In the genomic region with DNA sequence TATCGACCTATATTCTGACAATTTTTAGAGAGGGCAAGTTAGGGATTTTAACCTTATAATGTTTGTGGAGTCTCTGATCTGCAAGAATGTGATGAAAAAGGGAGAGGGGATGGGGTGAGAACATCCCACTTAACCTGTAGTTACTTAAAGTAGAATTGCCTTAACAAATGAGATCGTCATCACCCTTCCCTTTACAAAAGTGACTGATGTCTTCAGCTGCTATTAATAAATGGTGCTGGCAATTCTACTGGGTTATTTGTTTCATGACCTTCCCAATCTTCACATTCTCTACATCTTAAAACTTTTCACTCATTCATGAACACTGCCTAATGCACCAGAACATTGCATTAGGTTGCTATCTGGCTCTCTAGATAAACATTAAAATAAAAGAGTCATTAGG, we compare ENCODE assay signal across 35 cellular contexts.
"Had no signal": no experiment of that assay in that cellular context is flagged by ENCODE, and none has a peak within 500 bp of the region (broad histone marks: within the 10 kb centered on the region; RNA-seq: fewer than 3 reads in every experiment).

No MANE protein-coding gene starts in this region.

- H3K4me2 ChIP-seq: KMS-11 had no signal

- H3K27me3 ChIP-seq: MG63 had no signal

- H3K27ac ChIP-seq: KMS-11 had no signal

- H3K36me3 ChIP-seq: MG63 had no signal

- DNase-seq: Karpas-422, Kasumi-1, KBM-7, KG1, MG63, MM.1S, MV-4-11, NCI-H1048, NCI-H1092, NCI-H1092 treated with DMSO at 0.1 percent for 48 hours, NCI-H1105, NCI-H1105 treated with DMSO at 0.1 percent for 48 hours, NCI-H1417, NCI-H1417 treated with DMSO at 0.1 percent for 48 hours, NCI-H1436, NCI-H1436 treated with DMSO at 0.1 percent for 48 hours, NCI-H146, NCI-H1694, NCI-H1694 treated with DMSO at 0.1 percent for 48 hours, NCI-H187, NCI-H187 treated with DMSO at 0.1 percent for 48 hours, NCI-H1930, NCI-H2029, NCI-H2029 treated with DMSO at 0.1 percent for 48 hours, NCI-H2081, NCI-H2081 treated with DMSO at 0.1 percent for 48 hours, NCI-H2107, NCI-H2171, NCI-H2171 treated with DMSO at 0.1 percent for 48 hours, NCI-H2227 treated with DMSO at 0.1 percent for 48 hours, NCI-H226, NCI-H345, NCI-H446, NCI-H446 treated with DMSO at 0.1 percent for 48 hours had no signal

- H3K4me3 ChIP-seq: MG63 had no signal

- H3K9me3 ChIP-seq: MG63 had no signal
